ENCODE assay signal across 8 cellular contexts in the genomic region with DNA sequence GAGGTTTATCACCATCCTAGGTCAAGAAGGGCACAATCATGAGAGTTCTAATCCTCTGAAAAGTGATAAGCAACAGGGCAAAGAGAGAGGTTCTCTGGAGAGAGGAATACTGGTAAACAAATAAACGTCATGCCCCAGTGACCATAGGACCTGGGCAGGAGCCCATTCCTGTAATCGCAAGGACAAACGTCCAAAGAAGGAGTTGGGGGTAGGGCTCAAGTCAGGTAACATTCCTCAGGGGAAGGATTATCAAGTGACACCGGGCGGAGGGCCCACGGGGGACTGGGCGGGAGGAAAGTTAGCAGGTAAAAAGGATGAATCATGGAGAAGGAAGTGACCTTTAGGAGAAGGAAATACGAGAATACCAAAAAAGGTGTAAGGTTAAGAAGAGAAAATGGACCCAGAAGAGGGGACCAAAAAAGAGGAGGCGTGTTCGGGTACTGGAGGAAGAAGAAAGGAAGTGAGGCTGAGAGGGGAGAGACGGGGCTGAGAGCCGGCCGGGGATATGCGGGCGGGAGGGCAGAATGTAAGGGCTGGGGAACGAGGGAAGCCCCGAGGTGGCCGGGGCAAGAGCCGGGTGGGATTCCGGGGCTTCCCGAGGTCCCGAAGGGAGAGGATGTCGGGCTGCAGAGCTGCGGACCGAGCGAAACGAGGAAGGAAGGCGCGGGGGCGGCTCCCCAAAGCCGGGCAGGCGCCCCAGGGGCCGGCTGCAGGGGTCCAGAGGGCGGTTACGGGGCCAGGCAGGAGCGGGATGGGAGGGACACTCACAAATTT. TPM values are rescaled to one million over a fixed set of nuclear protein-coding genes. Genes with fewer than 3 reads are reported as not detected.
DNase-seq lines count a peak whose midpoint lies in the region; ATAC-seq, FAIRE-seq and TF ChIP-seq lines count a peak whose summit lies in the region.

No MANE protein-coding gene starts in this region.

- WGBS in adipose tissue, 3 donors, result 1 to 2% (median 1%) methylated on average over 23 to 36 of the region's 36 CpGs
- under 1% methylated on average over 20 of the region's 36 CpGs for WGBS in hepatocyte (ENCODE audit: low lambda C conversion rate, missing lambda C conversion rate)

- DNase-seq in Daoy (ENCODE audit: low read depth), result peak; percentile 54
- peak; percentile 41 for DNase-seq in HTR-8/SVneo (ENCODE audit: insufficient read length, low spot score)
- peak; percentile 68 for DNase-seq in SK-N-DZ (ENCODE audit: low spot score)
- peak; percentile 81 for DNase-seq in hepatocyte (ENCODE audit: low spot score)
- no peak for DNase-seq in NCI-H1930 (lab: John Stamatoyannopoulos, UW)

- H3K9ac ChIP-seq in skeletal muscle tissue (ENCODE audit: low read depth in 1 of 3, low read length in 3 of 3), result peak overlapping the region; percentile 88 to 96 (median 93)

- FAIRE-seq in HTR-8/SVneo (lab: Jason Lieb, UNC), result no peak

- peak; percentile 28 for ATAC-seq in GM21515 (IDR thresholded peaks at IDR 0.05; ENCODE audit: unreplicated experiment)

- H4K20me1 ChIP-seq in hepatocyte (ENCODE audit: insufficient read depth, poor library complexity, severe bottlenecking), result peaks cover 10% of the 10 kb centered on the region

- H3K4me2 ChIP-seq in hepatocyte, result peak overlapping the region; percentile 78

- H3K27me3 ChIP-seq in hepatocyte, result no peaks in the 10 kb centered on the region
- H3K27me3 ChIP-seq in skeletal muscle tissue (ENCODE audit: control insufficient read depth in 3 of 3, insufficient read depth in 3 of 3, low read length in 3 of 3), result no peaks in the 10 kb centered on the region

- H3K27ac ChIP-seq in adipose tissue (ENCODE audit: low read depth, low read length) (peak overlapping the region; percentile 53), hepatocyte (peak overlapping the region; percentile 96), skeletal muscle tissue (ENCODE audit: low read depth, low read length) (peak overlapping the region; percentile 96)

- H3K4me1 ChIP-seq in hepatocyte (ENCODE audit: insufficient read depth) (peaks cover 12% of the 10 kb centered on the region), skeletal muscle tissue (ENCODE audit: control insufficient read depth in 3 of 3, insufficient read depth in 3 of 3, low read length in 3 of 3) (peaks cover 19 to 35% (median 29%) of the 10 kb centered on the region in 3 donors)

- H3K36me3 ChIP-seq in hepatocyte (replicated peaks; ENCODE audit: insufficient read depth, low read depth) (no peaks in the 10 kb centered on the region), skeletal muscle tissue (ENCODE audit: control insufficient read depth in 3 of 3, insufficient read depth in 3 of 3, low read length in 3 of 3) (peaks cover 18 to 25% (median 24%) of the 10 kb centered on the region in 3 donors)

- H2AFZ ChIP-seq in hepatocyte, result peak overlapping the region; percentile 49

- no peaks in the 10 kb centered on the region for H3K9me2 ChIP-seq in hepatocyte (replicated peaks; ENCODE audit: insufficient read depth)

- H3K4me3 ChIP-seq in hepatocyte (peak overlapping the region; percentile 65), skeletal muscle tissue (ENCODE audit: low read length in 3 of 3) (peak overlapping the region; percentile 70 to 84 (median 72))

- no peak for TF ChIP-seq CTCF in hepatocyte (IDR thresholded peaks at IDR 0.05; ENCODE audit: poor library complexity)

- peaks cover 42% of the 10 kb centered on the region for H3K79me2 ChIP-seq in hepatocyte

- H3K9me3 ChIP-seq in hepatocyte (ENCODE audit: low read depth) (no peaks in the 10 kb centered on the region), skeletal muscle tissue (ENCODE audit: control insufficient read depth in 3 of 3, low read length in 3 of 3) (no peaks in the 10 kb centered on the region)

RNA-seq across cellular contexts. Expression of gene DIAPH1, which starts 0.6 kb away (rescaled TPM):
- total RNA-seq in Daoy (2014; rRNA removed; shearing (Covaris generic)), result 40.7 and 43.5 TPM in 2 replicates
- polyA plus RNA-seq in SK-N-DZ (2014; cell fraction: cytosol; rRNA removed), result 27.8 and 31.2 TPM in 2 replicates
- polyA plus RNA-seq in SK-N-DZ (2014; cell fraction: nucleus; rRNA removed), result 42.2 and 46.4 TPM in 2 replicates
- 10 to 100 TPM; 30.1 to 33.4 (median 31.9) TPM for polyA plus RNA-seq in adipose tissue
- total RNA-seq in hepatocyte, result 37.7 and 62.4 TPM in 2 replicates
- polyA plus RNA-seq in hepatocyte, result 56.6 and 59.0 TPM in 2 replicates
- total RNA-seq in skeletal muscle tissue, result 16.7 TPM

RNA-seq across cellular contexts. Expression of gene HDAC3, which starts 18.4 kb away (rescaled TPM):
- 62.0 and 62.6 TPM in 2 replicates for total RNA-seq in Daoy (2014; rRNA removed; shearing (Covaris generic))
- polyA plus RNA-seq in SK-N-DZ (2014; cell fraction: cytosol; rRNA removed), result 76.1 and 92.0 TPM in 2 replicates
- 181 and 195 TPM in 2 replicates for polyA plus RNA-seq in SK-N-DZ (2014; cell fraction: nucleus; rRNA removed)
- polyA plus RNA-seq in adipose tissue, result 10 to 100 TPM; 27.2 to 53.6 (median 35.3) TPM
- total RNA-seq in hepatocyte, result 50.1 and 53.5 TPM in 2 replicates
- polyA plus RNA-seq in hepatocyte, result 74.0 and 81.9 TPM in 2 replicates
- total RNA-seq in skeletal muscle tissue, result 40.7 TPM

RNA-seq across cellular contexts. Expression of gene RELL2, which starts 18.6 kb away (rescaled TPM):
- total RNA-seq in Daoy (2014; rRNA removed; shearing (Covaris generic)), result 2.6 and 3.4 TPM in 2 replicates
- 31.9 and 42.4 TPM in 2 replicates for polyA plus RNA-seq in SK-N-DZ (2014; cell fraction: cytosol; rRNA removed)
- 110 and 123 TPM in 2 replicates for polyA plus RNA-seq in SK-N-DZ (2014; cell fraction: nucleus; rRNA removed)
- 1 to 10 TPM; 1.4 to 2.6 (median 1.5) TPM for polyA plus RNA-seq in adipose tissue
- 7.6 and 16.9 TPM in 2 replicates for total RNA-seq in hepatocyte
- 17.3 and 19.9 TPM in 2 replicates for polyA plus RNA-seq in hepatocyte
- total RNA-seq in skeletal muscle tissue, result under 0.01 TPM

RNA-seq across cellular contexts. Expression of gene FCHSD1, which starts 33.0 kb away (rescaled TPM):
- 7.5 and 13.2 TPM in 2 replicates for total RNA-seq in Daoy (2014; rRNA removed; shearing (Covaris generic))
- 4.9 and 11.8 TPM in 2 replicates for polyA plus RNA-seq in SK-N-DZ (2014; cell fraction: cytosol; rRNA removed)
- polyA plus RNA-seq in SK-N-DZ (2014; cell fraction: nucleus; rRNA removed), result 102 and 106 TPM in 2 replicates
- 1 to 10 TPM; 6.7 to 8.2 (median 8.1) TPM for polyA plus RNA-seq in adipose tissue
- total RNA-seq in hepatocyte, result 14.1 and 18.0 TPM in 2 replicates
- polyA plus RNA-seq in hepatocyte, result 25.9 and 27.4 TPM in 2 replicates
- total RNA-seq in skeletal muscle tissue, result 5.2 TPM

Comparison
In these comparisons a context has a peak if more than half of its experiments do, and no peak if none do; other contexts are left out.
1. DNase-seq: peak in Daoy (single experiment), HTR-8/SVneo (single experiment), SK-N-DZ (single experiment) and hepatocyte (single experiment); none in NCI-H1930 (0 of 2).
2. Peak in every context shown above with its lines, with median percentiles within 50 percentile points of each other: H3K27ac ChIP-seq.